8 cellular contexts compared by ENCODE assay signal in the genomic region with DNA sequence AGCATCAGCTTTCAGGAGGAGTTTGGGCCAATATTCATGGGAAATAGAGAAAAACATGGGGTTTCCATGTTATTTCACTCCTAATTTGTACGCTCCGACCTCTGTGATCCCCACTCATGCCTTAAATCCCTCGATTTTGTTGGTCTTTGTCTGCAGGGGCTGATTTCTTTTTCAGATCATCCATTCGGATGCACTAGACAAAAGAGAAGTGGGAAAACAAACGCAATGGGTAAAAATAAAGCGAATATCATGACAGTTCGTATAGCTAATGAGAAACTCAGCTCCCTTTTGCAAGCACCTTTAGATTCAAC. TPM values are rescaled to one million over a fixed set of nuclear protein-coding genes. Genes with fewer than 3 reads are reported as not detected.
DNase-seq lines count a peak whose midpoint lies in the region; ATAC-seq lines count a peak whose summit lies in the region.

No MANE protein-coding gene starts in this region.

- H2AFZ ChIP-seq in neuronal stem cell (ENCODE audit: low read length), result peak overlapping the region; percentile 92

- peak overlapping the region; percentile 37 to 99 (median 92) for H3K27ac Mint-ChIP-seq in CD4-positive, alpha-beta memory T cell
- H3K27ac Mint-ChIP-seq in effector memory CD8-positive, alpha-beta T cell, result peak overlapping the region; percentile 81 to 93

- H3K4me1 ChIP-seq in CD4-positive, alpha-beta memory T cell (ENCODE audit: insufficient read depth, low read length), result peaks cover 18% of the 10 kb centered on the region
- peaks cover 5 to 7% of the 10 kb centered on the region in 2 donors for H3K4me1 ChIP-seq in neuronal stem cell (ENCODE audit: control insufficient read depth in 2 of 2, insufficient read depth in 1 of 2, low read depth in 1 of 2, low read length in 2 of 2)
- H3K4me1 ChIP-seq in aorta (ENCODE audit: control insufficient read depth in 1 of 2, insufficient read depth in 2 of 2, low read length in 2 of 2), result no peaks in the 10 kb centered on the region

- no peak overlapping the region for H4K91ac ChIP-seq in neuronal stem cell (ENCODE audit: low read depth, low read length, poor library complexity)

- H3K4me2 ChIP-seq in neuronal stem cell (ENCODE audit: insufficient read depth, low read length, poor library complexity, severe bottlenecking), result no peak overlapping the region

- H3K9me3 ChIP-seq in CD4-positive, alpha-beta memory T cell (ENCODE audit: control insufficient read depth in 1 of 2, low read length in 2 of 2), result no peaks in the 10 kb centered on the region
- H3K9me3 ChIP-seq in MG63, result no peaks in the 10 kb centered on the region
- no peaks in the 10 kb centered on the region for H3K9me3 ChIP-seq in neuronal stem cell (replicated peaks in 1 of 2; ENCODE audit: control insufficient read depth in 2 of 2, insufficient read depth in 1 of 2, low read depth in 1 of 2, low read length in 2 of 2)
- no peaks in the 10 kb centered on the region for H3K9me3 ChIP-seq in aorta (ENCODE audit: control insufficient read depth, low read length)

- no peaks in the 10 kb centered on the region for H3K36me3 ChIP-seq in CD4-positive, alpha-beta memory T cell (ENCODE audit: insufficient read depth, low read length)
- H3K36me3 ChIP-seq in MG63, result peaks cover 8% of the 10 kb centered on the region
- peaks cover 0 to 23% of the 10 kb centered on the region in 2 donors for H3K36me3 ChIP-seq in neuronal stem cell (replicated peaks in 1 of 2; ENCODE audit: control insufficient read depth in 2 of 2, insufficient read depth in 2 of 2, low read length in 2 of 2)
- no peaks in the 10 kb centered on the region for H3K36me3 ChIP-seq in aorta (ENCODE audit: control insufficient read depth in 1 of 2, insufficient read depth in 2 of 2, low read length in 1 of 2)

- POLR2A ChIA-PET in CD4-positive, alpha-beta memory T cell (lab: Charles Lee; ENCODE audit: partially characterized antibody), result no interaction called here

- H3K4me3 Mint-ChIP-seq in CD4-positive, alpha-beta memory T cell, result peak overlapping the region; percentile 92 to 98 (median 94)
- peak overlapping the region; percentile 89 to 91 for H3K4me3 Mint-ChIP-seq in effector memory CD8-positive, alpha-beta T cell

- peak overlapping the region in 1 of 2 donors; percentile 64 for H3K4me3 ChIP-seq in CD4-positive, alpha-beta memory T cell (ENCODE audit: low read length in 2 of 2)
- H3K4me3 ChIP-seq in MG63 (peak overlapping the region; percentile 83), neuronal stem cell (ENCODE audit: low read length in 2 of 2) (peak overlapping the region; percentile 70 to 74), aorta (ENCODE audit: low read length in 2 of 2) (no peak overlapping the region)

- peaks cover 10 to 31% (median 20%) of the 10 kb centered on the region in 4 donors for H3K4me1 Mint-ChIP-seq in CD4-positive, alpha-beta memory T cell
- H3K4me1 Mint-ChIP-seq in effector memory CD8-positive, alpha-beta T cell (ENCODE audit: low read depth in 2 of 2), result peaks cover 10 to 17% of the 10 kb centered on the region in 2 donors

- H3K23ac ChIP-seq in neuronal stem cell (ENCODE audit: low read depth, low read length, poor library complexity), result no peak overlapping the region

- H4K8ac ChIP-seq in neuronal stem cell (ENCODE audit: low read depth, low read length), result no peak overlapping the region

- no peak for DNase-seq in CD4-positive, alpha-beta memory T cell
- DNase-seq in MG63 (no peak), neuronal stem cell (ENCODE audit: low spot score) (no peak), DMS 273 (lab: John Stamatoyannopoulos, UW; ENCODE audit: unreplicated experiment) (no peak), aorta (no peak), AG20443 (ENCODE audit: low spot score) (no peak)
- no peak for DNase-seq in effector memory CD8-positive, alpha-beta T cell
- no peak for DNase-seq in effector CD8-positive, alpha-beta T cell (lab: John Stamatoyannopoulos, UW)

- no peaks in the 10 kb centered on the region for H3K27me3 Mint-ChIP-seq in CD4-positive, alpha-beta memory T cell
- no peaks in the 10 kb centered on the region for H3K27me3 Mint-ChIP-seq in effector memory CD8-positive, alpha-beta T cell

- intact Hi-C loops in CD4-positive, alpha-beta memory T cell (cut with micrococcal nuclease), result no loop called here
- intact Hi-C loops in aorta (cut with DNase I), result no loop called here

- no peak overlapping the region for H3K18ac ChIP-seq in neuronal stem cell (ENCODE audit: low read length)

- no peak overlapping the region for H3K4ac ChIP-seq in neuronal stem cell (ENCODE audit: low read length)

- CTCF ChIA-PET in CD4-positive, alpha-beta memory T cell (lab: Charles Lee; ENCODE audit: partially characterized antibody), result no interaction called here

- H2BK15ac ChIP-seq in neuronal stem cell (ENCODE audit: low read length), result no peak overlapping the region

- no peak overlapping the region for H3K9ac ChIP-seq in neuronal stem cell (ENCODE audit: low read depth, low read length, poor library complexity)

- no peak overlapping the region for H2AK5ac ChIP-seq in neuronal stem cell (ENCODE audit: low read depth, low read length)

- no peak overlapping the region for H3K14ac ChIP-seq in neuronal stem cell (ENCODE audit: low read length)

- ATAC-seq in effector memory CD8-positive, alpha-beta T cell (replicated peaks), result no peak
- ATAC-seq in aorta (ENCODE audit: low FRiP score), result no peak

- no CpG with 5 or more reads among the region's 7 CpGs for WGBS in neuronal stem cell (ENCODE audit: extremely low coverage in 2 of 2, insufficient read length in 2 of 2, insufficient replicate concordance in 1 of 2), 2 donors
- WGBS in aorta, 2 donors, result 4 to 35% methylated on average over 7 of the region's 7 CpGs

- H2BK120ac ChIP-seq in neuronal stem cell (ENCODE audit: low read depth, low read length), result no peak overlapping the region

- H3K27me3 ChIP-seq in CD4-positive, alpha-beta memory T cell (ENCODE audit: insufficient read depth, low read length), result no peaks in the 10 kb centered on the region
- H3K27me3 ChIP-seq in MG63 (no peaks in the 10 kb centered on the region), neuronal stem cell (ENCODE audit: control insufficient read depth in 3 of 3, insufficient read depth in 3 of 3, low read depth in 1 of 3, low read length in 3 of 3) (peaks cover 0 to 4% (median 0%) of the 10 kb centered on the region in 3 experiments), aorta (ENCODE audit: control insufficient read depth in 1 of 2, insufficient read depth in 2 of 2, low read length in 1 of 2) (no peaks in the 10 kb centered on the region)

- no peak overlapping the region for H2BK5ac ChIP-seq in neuronal stem cell (ENCODE audit: low read length)

- H3K36me3 Mint-ChIP-seq in CD4-positive, alpha-beta memory T cell, result peaks cover 0 to 15% of the 10 kb centered on the region in 2 donors
- H3K36me3 Mint-ChIP-seq in effector memory CD8-positive, alpha-beta T cell (ENCODE audit: insufficient read depth), result peaks cover 14% of the 10 kb centered on the region

- H2BK12ac ChIP-seq in neuronal stem cell (ENCODE audit: low read length), result no peak overlapping the region

- no peak overlapping the region for H3K27ac ChIP-seq in CD4-positive, alpha-beta memory T cell (ENCODE audit: low read depth, low read length)
- peak overlapping the region; percentile 63 for H3K27ac ChIP-seq in neuronal stem cell (replicated peaks; ENCODE audit: low read length)
- H3K27ac ChIP-seq in aorta (ENCODE audit: low read depth in 1 of 2, low read length in 2 of 2), result no peak overlapping the region

- peaks cover 5% of the 10 kb centered on the region for H3K79me1 ChIP-seq in neuronal stem cell (ENCODE audit: low read depth, low read length)

- no peaks in the 10 kb centered on the region for H3K9me3 Mint-ChIP-seq in CD4-positive, alpha-beta memory T cell
- H3K9me3 Mint-ChIP-seq in effector memory CD8-positive, alpha-beta T cell, result no peaks in the 10 kb centered on the region

RNA-seq across cellular contexts. Expression of gene PABIR2, which starts 0.3 kb away (rescaled TPM):
- 10 to 100 TPM; 40.7 to 44.3 TPM for total RNA-seq in CD4-positive, alpha-beta memory T cell
- polyA plus RNA-seq in CD4-positive, alpha-beta memory T cell, result 1 to 10 TPM; 5.9 to 8.2 TPM
- 9.3 and 15.0 TPM in 2 replicates for total RNA-seq in MG63 (2014; rRNA removed; shearing (Covaris generic); ENCODE audit: low replicate concordance)
- polyA plus RNA-seq in neuronal stem cell (2013, experiment 1 of 2), result 24.0 TPM
- 22.6 TPM for polyA plus RNA-seq in neuronal stem cell (2013, experiment 2 of 2)
- total RNA-seq in aorta, result 10 to 100 TPM; 22.3 to 24.3 TPM
- 10 to 100 TPM; 21.3 to 29.1 TPM for polyA plus RNA-seq in aorta

Comparison
In these comparisons a context has a peak if more than half of its experiments do, and no peak if none do; other contexts are left out.
1. H3K4me3 ChIP-seq: peak in MG63 (single experiment) and neuronal stem cell (2 of 2); none in aorta (0 of 2).